14 cellular contexts compared by ENCODE assay signal in genomic region chr4:27121830-27122229, GRCh38.
A peak's percentile ranks its signal among the peaks of the same experiment; 100 is the strongest.
DNase-seq lines count a peak whose midpoint lies in the region; TF ChIP-seq lines count a peak whose summit lies in the region.
"Had no signal": no experiment of that assay in that cellular context is flagged by ENCODE, and none has a peak within 500 bp of the region (broad histone marks: within the 10 kb centered on the region; RNA-seq: fewer than 3 reads in every experiment).

No MANE protein-coding gene starts in this region.

- no peak overlapping the region for H3K4me2 ChIP-seq in neural progenitor cell

- H3K27ac ChIP-seq in HUES6 (ENCODE audit: low read depth, low read length) (peak overlapping the region; percentile 97; the same call in 1 of the 2 replicates), neural progenitor cell (no peak overlapping the region)

- H3K36me3 ChIP-seq in HUES6 (ENCODE audit: control insufficient read depth, insufficient read depth, low read length) = no peaks in the 10 kb centered on the region
- H3K36me3 ChIP-seq in neural progenitor cell = no peaks in the 10 kb centered on the region
- H3K36me3 ChIP-seq: BE2C had no signal

- no peak overlapping the region for H2AFZ ChIP-seq in neural progenitor cell (replicated peaks)

- H3K36me3 Mint-ChIP-seq in brain (no peaks in the 10 kb centered on the region), neural progenitor cell (no peaks in the 10 kb centered on the region)
- H3K36me3 Mint-ChIP-seq: CD4-positive, CD25-positive, alpha-beta regulatory T cell; CD8-positive, alpha-beta memory T cell had no signal

- H3F3A ChIP-seq in neural progenitor cell (ENCODE audit: low read depth) = peaks cover 25% of the 10 kb centered on the region

- H3K4me3 ChIP-seq in HUES6 (ENCODE audit: low read depth, low read length) (no peak overlapping the region), neural progenitor cell (no peak overlapping the region)

- H3K27me3 ChIP-seq in HUES6 (ENCODE audit: control insufficient read depth, insufficient read depth, low read length) = no peaks in the 10 kb centered on the region
- H3K27me3 ChIP-seq in neural progenitor cell = no peaks in the 10 kb centered on the region
- H3K27me3 ChIP-seq: BE2C had no signal

- H3K9me3 Mint-ChIP-seq in brain = peaks cover 0 to 12% (median 0%) of the 10 kb centered on the region in 5 experiments
- peaks cover 18% of the 10 kb centered on the region for H3K9me3 Mint-ChIP-seq in neural progenitor cell
- H3K9me3 Mint-ChIP-seq: CD8-positive, alpha-beta memory T cell; HFFc6 had no signal

- H3K27me3 Mint-ChIP-seq in brain (peaks cover 4% of the 10 kb centered on the region), neural progenitor cell (ENCODE audit: insufficient read depth, low read depth) (peaks cover 11% of the 10 kb centered on the region)

- H4K20me1 ChIP-seq in neural progenitor cell (ENCODE audit: low read depth) = no peaks in the 10 kb centered on the region

- DNase-seq in neural progenitor cell (ENCODE audit: low spot score) (no peak), Kasumi-1 (lab: John Stamatoyannopoulos, UW) (no peak), NCI-H2081 treated with DMSO at 0.1 percent for 48 hours (lab: John Stamatoyannopoulos, UW) (no peak), hypothalamus (lab: John Stamatoyannopoulos, UW) (no peak)
- DNase-seq: ACHN; BE2C; C1 segment of cervical spinal cord; CD4-positive, CD25-positive, alpha-beta regulatory T cell; CD8-positive, alpha-beta memory T cell; COR-L47; DMS 273 treated with DMSO at 0.1 percent for 48 hours; HFFc6 had no signal

- H3K4me3 Mint-ChIP-seq in brain = no peak overlapping the region
- H3K4me3 Mint-ChIP-seq in neural progenitor cell = no peak overlapping the region
- H3K4me3 Mint-ChIP-seq: CD4-positive, CD25-positive, alpha-beta regulatory T cell; CD8-positive, alpha-beta memory T cell; HFFc6 had no signal

- H3K27ac Mint-ChIP-seq in brain (peak overlapping the region in 3 of 5 experiments; percentile 65 to 68 (median 65)), neural progenitor cell (peak overlapping the region; percentile 43)
- H3K27ac Mint-ChIP-seq: CD4-positive, CD25-positive, alpha-beta regulatory T cell; CD8-positive, alpha-beta memory T cell; HFFc6 had no signal

- TF ChIP-seq CTCF in brain (conservative IDR thresholded peaks at IDR 0.05) = no peak
- TF ChIP-seq CTCF in neural progenitor cell (IDR thresholded peaks at IDR 0.05) = no peak

- H3K4me1 Mint-ChIP-seq in brain = peaks cover 33% of the 10 kb centered on the region
- H3K4me1 Mint-ChIP-seq in neural progenitor cell = peaks cover 37% of the 10 kb centered on the region
- H3K4me1 Mint-ChIP-seq: CD4-positive, CD25-positive, alpha-beta regulatory T cell; CD8-positive, alpha-beta memory T cell had no signal

- no peaks in the 10 kb centered on the region for H3K79me2 ChIP-seq in neural progenitor cell (ENCODE audit: low read depth)

- peak overlapping the region; percentile 16 for H3K9ac ChIP-seq in HUES6 (ENCODE audit: low read length)
- no peak overlapping the region for H3K9ac ChIP-seq in neural progenitor cell

- H3K4me1 ChIP-seq in HUES6 (ENCODE audit: control insufficient read depth, insufficient read depth, low read length) (peaks cover 35% of the 10 kb centered on the region), neural progenitor cell (peaks cover 30% of the 10 kb centered on the region)
- H3K4me1 ChIP-seq: BE2C had no signal

- no peaks in the 10 kb centered on the region for H3K9me3 ChIP-seq in HUES6 (ENCODE audit: control insufficient read depth, insufficient read depth, low read depth, low read length)
- no peaks in the 10 kb centered on the region for H3K9me3 ChIP-seq in neural progenitor cell (ENCODE audit: low read depth)
- H3K9me3 ChIP-seq: BE2C had no signal
